ENCODE assay signal across 8 cellular contexts in the genomic region with DNA sequence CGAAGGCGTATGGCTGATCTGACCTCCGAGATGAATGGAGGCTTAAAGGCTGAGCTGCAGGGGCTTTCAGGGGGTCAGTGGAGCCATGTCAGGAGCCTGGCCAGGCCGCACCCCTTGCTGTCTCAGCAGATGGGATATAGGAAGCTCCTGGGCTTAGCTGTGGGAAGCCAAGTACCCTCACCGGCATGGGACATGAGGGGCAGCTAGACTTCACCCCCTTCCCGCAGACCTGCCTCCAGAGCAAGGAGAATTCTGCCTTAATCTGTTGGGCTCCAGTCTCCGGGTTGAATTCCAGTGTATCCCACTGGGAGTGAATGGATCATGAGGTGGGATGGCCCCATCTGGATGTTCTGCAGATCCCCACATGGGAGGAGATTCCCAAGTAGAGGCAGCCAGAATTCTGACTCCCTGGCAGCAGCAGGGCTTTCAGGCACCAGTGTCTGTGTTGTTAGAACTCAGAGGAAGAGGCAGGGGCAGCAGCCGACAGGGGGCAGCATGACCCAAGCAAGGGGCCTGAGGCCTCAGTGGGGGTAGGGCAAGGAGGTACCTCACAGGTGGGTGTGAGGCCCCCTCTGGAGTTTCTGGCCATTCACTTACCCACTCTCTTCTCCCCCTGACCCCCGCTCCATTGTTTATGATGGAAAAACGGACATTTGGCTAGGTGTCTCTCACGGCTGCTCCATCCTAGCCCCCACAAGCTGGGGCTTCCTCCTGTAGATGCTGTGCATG. TPM values are rescaled to one million over a fixed set of nuclear protein-coding genes. Genes with fewer than 3 reads are reported as not detected.
A peak's percentile ranks its signal among the peaks of the same experiment; 100 is the strongest.
DNase-seq lines count a peak whose midpoint lies in the region; ATAC-seq lines count a peak whose summit lies in the region.

No MANE protein-coding gene starts in this region.

- H3K27ac Mint-ChIP-seq in activated naive CD4-positive, alpha-beta T cell treated with anti-CD3 and anti-CD28 coated beads, Interleukin-2, amount 50 U/mL, for 72 hours, result no peak overlapping the region
- H3K27ac Mint-ChIP-seq in immature natural killer cell, result no peak overlapping the region

- peak; percentile 77 to 90 for ATAC-seq in activated naive CD4-positive, alpha-beta T cell treated with anti-CD3 and anti-CD28 coated beads, Interleukin-2, amount 50 U/mL, for 72 hours
- ATAC-seq in GM19467 (IDR thresholded peaks at IDR 0.05; ENCODE audit: unreplicated experiment), result no peak

- H3K9me3 Mint-ChIP-seq in activated naive CD4-positive, alpha-beta T cell treated with anti-CD3 and anti-CD28 coated beads, Interleukin-2, amount 50 U/mL, for 72 hours, result no peaks in the 10 kb centered on the region
- no peaks in the 10 kb centered on the region for H3K9me3 Mint-ChIP-seq in immature natural killer cell

- H3K4me3 ChIP-seq in H7 (ENCODE audit: insufficient read depth, low read depth, low read length), result no peak overlapping the region

- H3K36me3 ChIP-seq in H7 (replicated peaks; ENCODE audit: control insufficient read depth, insufficient read depth, low read length), result peaks cover 13% of the 10 kb centered on the region

- peaks cover 13 to 22% of the 10 kb centered on the region in 2 donors for H3K4me1 Mint-ChIP-seq in immature natural killer cell

- no peaks in the 10 kb centered on the region for H3K27me3 ChIP-seq in H7 (ENCODE audit: control insufficient read depth, insufficient read depth, low read length)

- no peaks in the 10 kb centered on the region for H3K36me3 Mint-ChIP-seq in activated naive CD4-positive, alpha-beta T cell treated with anti-CD3 and anti-CD28 coated beads, Interleukin-2, amount 50 U/mL, for 72 hours
- H3K36me3 Mint-ChIP-seq in immature natural killer cell, result peaks cover 0 to 14% (median 4%) of the 10 kb centered on the region in 3 donors

- no peaks in the 10 kb centered on the region for H3K27me3 Mint-ChIP-seq in immature natural killer cell (ENCODE audit: low read depth in 3 of 3)

- H3K4me3 Mint-ChIP-seq in immature natural killer cell, result no peak overlapping the region

- DNase-seq in AG08395 (ENCODE audit: low spot score) (peak; percentile 57), H7 (peak; percentile 89), SKM-1 treated with dmso at 0.1 percent for 144 hours (lab: John Stamatoyannopoulos, UW; ENCODE audit: unreplicated experiment) (peak; percentile 43), immature natural killer cell (peak; percentile 55 to 59 (median 59)), COR-L47 (lab: John Stamatoyannopoulos, UW) (no peak)
- DNase-seq in activated naive CD4-positive, alpha-beta T cell treated with anti-CD3 and anti-CD28 coated beads, Interleukin-2, amount 50 U/mL, for 72 hours (ENCODE audit: low spot score in 2 of 2), result peak; percentile 57 to 80
- peak; percentile 77 for DNase-seq in stimulated activated CD4-positive, alpha-beta T cell treated with anti-CD3 and anti-CD28 coated beads, Interleukin-4, amount 100 ng/mL, for 1 hour

RNA-seq across cellular contexts. Expression of a gene that starts 19.1 kb away (rescaled TPM):
- 242 and 268 TPM in 2 replicates for total RNA-seq in H7 (2014; rRNA removed; shearing (Covaris generic))
- total RNA-seq in activated naive CD4-positive, alpha-beta T cell treated with anti-CD3 and anti-CD28 coated beads, Interleukin-2, amount 50 U/mL, for 72 hours, result 10 to 100 TPM; 38.0 to 39.8 TPM
- polyA plus RNA-seq in immature natural killer cell, result 100 to 1,000 TPM in 2 of 3 donors, 10 to 100 TPM in 1; 97.5 to 233 (median 232) TPM

RNA-seq across cellular contexts. Expression of a gene that starts 27.4 kb away (rescaled TPM):
- not detected in 2 replicates for total RNA-seq in H7 (2014; rRNA removed; shearing (Covaris generic))
- total RNA-seq in activated naive CD4-positive, alpha-beta T cell treated with anti-CD3 and anti-CD28 coated beads, Interleukin-2, amount 50 U/mL, for 72 hours, result 1 to 10 TPM in 1 of 2 donors, under 1 TPM in 1; 0.55 to 2.5 TPM
- not detected for polyA plus RNA-seq in immature natural killer cell

RNA-seq across cellular contexts. Expression of a gene that starts 36.5 kb away (rescaled TPM):
- 11.3 and 11.5 TPM in 2 replicates for total RNA-seq in H7 (2014; rRNA removed; shearing (Covaris generic))
- 10 to 100 TPM; 11.9 to 30.1 TPM for total RNA-seq in activated naive CD4-positive, alpha-beta T cell treated with anti-CD3 and anti-CD28 coated beads, Interleukin-2, amount 50 U/mL, for 72 hours
- polyA plus RNA-seq in immature natural killer cell, result 10 to 100 TPM; 10.9 to 17.7 (median 14.0) TPM

RNA-seq across cellular contexts. Expression of a gene that starts 36.8 kb away (rescaled TPM):
- 18.5 and 29.6 TPM in 2 replicates for total RNA-seq in H7 (2014; rRNA removed; shearing (Covaris generic))
- 10 to 100 TPM; 20.2 to 27.7 TPM for total RNA-seq in activated naive CD4-positive, alpha-beta T cell treated with anti-CD3 and anti-CD28 coated beads, Interleukin-2, amount 50 U/mL, for 72 hours
- polyA plus RNA-seq in immature natural killer cell, result 10 to 100 TPM; 13.7 to 28.1 (median 23.4) TPM
